In genomic region chr10:70634011-70634410, GRCh38 we compare ENCODE assay signal across 29 cellular contexts. TPM values are rescaled to one million over a fixed set of nuclear protein-coding genes. Genes with fewer than 3 reads are reported as not detected.
DNase-seq lines count a peak whose midpoint lies in the region; ATAC-seq, FAIRE-seq and TF ChIP-seq lines count a peak whose summit lies in the region.
"Had no signal": no experiment of that assay in that cellular context is flagged by ENCODE, and none has a peak within 500 bp of the region (broad histone marks: within the 10 kb centered on the region; RNA-seq: fewer than 3 reads in every experiment).

No MANE protein-coding gene starts in this region.

- H3K9ac ChIP-seq in mammary epithelial cell (ENCODE audit: insufficient read depth, low read length) (no peak overlapping the region), keratinocyte (ENCODE audit: control insufficient read depth, extremely low read depth, insufficient read depth, low read length) (no peak overlapping the region)

- in situ Hi-C loops in mammary epithelial cell (cut with MboI; ENCODE audit: low sequenced_read_pairs in 2 of 2): no loop called here

- H3K36me3 ChIP-seq in mammary epithelial cell (ENCODE audit: insufficient read depth, low read length): no peaks in the 10 kb centered on the region
- no peaks in the 10 kb centered on the region for H3K36me3 ChIP-seq in keratinocyte (ENCODE audit: control insufficient read depth in 2 of 2, extremely low read depth in 1 of 2, insufficient read depth in 2 of 2, low read length in 2 of 2)
- H3K36me3 ChIP-seq in pancreas: no peaks in the 10 kb centered on the region
- H3K36me3 ChIP-seq: SJSA1 had no signal

- H3K9me1 ChIP-seq in keratinocyte (ENCODE audit: control insufficient read depth, extremely low read depth, insufficient read depth, low read length): no peaks in the 10 kb centered on the region

- no peaks in the 10 kb centered on the region for H3K79me2 ChIP-seq in mammary epithelial cell (ENCODE audit: insufficient read depth, low read length)
- H3K79me2 ChIP-seq in keratinocyte (ENCODE audit: control insufficient read depth, insufficient read depth, low read length): no peaks in the 10 kb centered on the region

- H3K4me3 ChIP-seq in mammary epithelial cell (replicated peaks in 1 of 3; ENCODE audit: insufficient read depth in 1 of 3, low read depth in 2 of 3, low read length in 3 of 3) (no peak overlapping the region), keratinocyte (ENCODE audit: control insufficient read depth in 2 of 3, extremely low read depth in 1 of 3, insufficient read depth in 2 of 3, low read depth in 1 of 3, low read length in 3 of 3) (no peak overlapping the region), pancreas (no peak overlapping the region)
- H3K4me3 ChIP-seq: dorsolateral prefrontal cortex, SJSA1 had no signal

- H3K27ac ChIP-seq in mammary epithelial cell (ENCODE audit: insufficient read depth, low read depth, low read length): peak overlapping the region; percentile 18
- H3K27ac ChIP-seq in keratinocyte (ENCODE audit: control insufficient read depth, insufficient read depth, low read length): peak overlapping the region; percentile 31
- no peak overlapping the region for H3K27ac ChIP-seq in pancreas
- H3K27ac ChIP-seq: dorsolateral prefrontal cortex, SJSA1 had no signal

- dilution Hi-C loops in mammary epithelial cell (cut with HindIII; ENCODE audit: low sequenced_read_pairs): no loop called here
- dilution Hi-C loops in keratinocyte (cut with MboI; ENCODE audit: extremely low pct_ligation_motif_present, low sequenced_read_pairs): no loop called here

- DNase-seq in ELR (ENCODE audit: low read depth) (peak; percentile 28), HT1080 (ENCODE audit: low read depth) (peak; percentile 14), mammary epithelial cell (peak; percentile 61), keratinocyte (ENCODE audit: low read depth, low spot score) (no peak), GM12892 (ENCODE audit: insufficient read length) (no peak), pancreas (no peak)
- no peak for DNase-seq in activated T-helper 2 cell treated with anti-CD3 and anti-CD28 coated beads, Interferon-gamma antibody, Interleukin-2, Interleukin-4, amounts not matched to agents 10 μg/mL and 5 μg/mL and 100 μg/mL, durations not matched to agents 14 hours and 24 hours and 36 hours (ENCODE audit: low spot score)
- DNase-seq: activated CD4-positive, alpha-beta T cell treated with anti-CD3 and anti-CD28 coated beads, Interleukin-2, amount 10 ng/mL, durations not matched to agents 7 days and 5 days; activated CD8-positive, alpha-beta memory T cell treated with anti-CD3 and anti-CD28 coated beads, Interleukin-2, amount 50 U/mL, for 48 hours; activated gamma-delta T cell treated with Interleukin-2 at 50 U/mL for 16 hours; amygdala; caudate nucleus; CD8-positive, alpha-beta memory T cell; DMS79; dorsolateral prefrontal cortex; left ventricle myocardium superior; MV-4-11; NCI-H187; NCI-H2227 treated with DMSO at 0.1 percent for 48 hours; NCI-H774; stimulated activated naive B cell treated with anti-CD40 and anti-IgM and Interleukin-4, amounts not matched to agents 10 μg/mL and 1 μg/mL and 100 μg/mL, for 72 hours had no signal

- no peak for TF ChIP-seq POLR2A in GM12892 (IDR thresholded peaks at IDR 0.05; ENCODE audit: low read depth, low read length)

- H3K9me3 ChIP-seq in mammary epithelial cell (replicated peaks; ENCODE audit: insufficient read depth, low read length): peaks cover 6% of the 10 kb centered on the region
- H3K9me3 ChIP-seq in keratinocyte (ENCODE audit: control insufficient read depth, low read depth, low read length): no peaks in the 10 kb centered on the region
- no peaks in the 10 kb centered on the region for H3K9me3 ChIP-seq in pancreas
- H3K9me3 ChIP-seq: SJSA1 had no signal

- BruUV-seq in mammary epithelial cell (replicated peaks; lab: Mats Ljungman, UMichigan): no TSS peak

- FAIRE-seq in keratinocyte (lab: Jason Lieb, UNC) (peak; percentile 86), GM12892 (lab: Jason Lieb, UNC) (no peak), pancreas (lab: Jason Lieb, UNC) (no peak)

- H3K4me1 ChIP-seq in mammary epithelial cell (ENCODE audit: insufficient read depth, low read length) (peaks cover 9% of the 10 kb centered on the region), keratinocyte (ENCODE audit: control insufficient read depth, extremely low read depth, insufficient read depth, low read length) (peaks cover 11% of the 10 kb centered on the region), pancreas (no peaks in the 10 kb centered on the region)
- H3K4me1 ChIP-seq: SJSA1 had no signal

- H3K9me3 Mint-ChIP-seq in activated T-helper 2 cell treated with anti-CD3 and anti-CD28 coated beads, Interferon-gamma antibody, Interleukin-2, Interleukin-4, amounts not matched to agents 10 μg/mL and 5 μg/mL and 100 μg/mL, durations not matched to agents 14 hours and 24 hours and 36 hours: peaks cover 5% of the 10 kb centered on the region
- H3K9me3 Mint-ChIP-seq: neural crest cell had no signal

- TF ChIP-seq CTCF in mammary epithelial cell (conservative IDR thresholded peaks at IDR 0.05 in 1 of 2, IDR thresholded peaks at IDR 0.05 in 1 of 2; ENCODE audit: extremely low read depth in 1 of 2, insufficient read depth in 1 of 2, low read depth in 1 of 2, low read length in 2 of 2) (no peak), keratinocyte (optimal IDR thresholded peaks at IDR 0.05 in 1 of 3, IDR thresholded peaks at IDR 0.05 in 1 of 3, conservative IDR thresholded peaks at IDR 0.05 in 1 of 3; ENCODE audit: extremely low read depth in 1 of 3, insufficient read depth in 2 of 3, low read length in 3 of 3) (no peak), pancreas (IDR thresholded peaks at IDR 0.05) (no peak)

- CTCF ChIA-PET in mammary epithelial cell (lab: Charles Lee; ENCODE audit: low non-redundant PET): no interaction called here

- ATAC-seq in pancreas: no peak
- no peak for ATAC-seq in GM19023 (IDR thresholded peaks at IDR 0.05; ENCODE audit: unreplicated experiment)
- ATAC-seq: left ventricle myocardium superior; PC-3; stimulated activated naive B cell treated with anti-CD40 and anti-IgM and Interleukin-4, amounts not matched to agents 10 μg/mL and 1 μg/mL and 100 μg/mL, for 72 hours had no signal

- H3K27me3 ChIP-seq in mammary epithelial cell (ENCODE audit: insufficient read depth, low read length): no peaks in the 10 kb centered on the region
- no peaks in the 10 kb centered on the region for H3K27me3 ChIP-seq in keratinocyte (ENCODE audit: control insufficient read depth, extremely low read depth, insufficient read depth, low read length)
- no peaks in the 10 kb centered on the region for H3K27me3 ChIP-seq in pancreas
- H3K27me3 ChIP-seq: dorsolateral prefrontal cortex, SJSA1 had no signal

- 72% methylated on average over 4 of the region's 4 CpGs for WGBS in mammary epithelial cell (ENCODE audit: low coverage, missing lambda C conversion rate)
- 47 to 55% methylated on average over 4 of the region's 4 CpGs for WGBS in pancreas, 2 donors

- H4K20me1 ChIP-seq in mammary epithelial cell (ENCODE audit: insufficient read depth, low read length): no peaks in the 10 kb centered on the region
- H4K20me1 ChIP-seq in keratinocyte (ENCODE audit: control insufficient read depth, extremely low read depth, insufficient read depth, low read length): no peaks in the 10 kb centered on the region

- H3K4me1 Mint-ChIP-seq in activated T-helper 2 cell treated with anti-CD3 and anti-CD28 coated beads, Interferon-gamma antibody, Interleukin-2, Interleukin-4, amounts not matched to agents 10 μg/mL and 5 μg/mL and 100 μg/mL, durations not matched to agents 14 hours and 24 hours and 36 hours (ENCODE audit: low read depth): no peaks in the 10 kb centered on the region
- H3K4me1 Mint-ChIP-seq: activated CD4-positive, alpha-beta T cell treated with anti-CD3 and anti-CD28 coated beads, Interleukin-2, amount 10 ng/mL, durations not matched to agents 7 days and 5 days; CD8-positive, alpha-beta memory T cell; IgD-negative memory B cell; neural crest cell; stimulated activated naive B cell treated with anti-CD40 and anti-IgM and Interleukin-4, amounts not matched to agents 10 μg/mL and 1 μg/mL and 100 μg/mL, for 72 hours had no signal

- H3K27me3 Mint-ChIP-seq in activated T-helper 2 cell treated with anti-CD3 and anti-CD28 coated beads, Interferon-gamma antibody, Interleukin-2, Interleukin-4, amounts not matched to agents 10 μg/mL and 5 μg/mL and 100 μg/mL, durations not matched to agents 14 hours and 24 hours and 36 hours (ENCODE audit: low read depth): peaks cover 14% of the 10 kb centered on the region
- H3K27me3 Mint-ChIP-seq: IgD-negative memory B cell had no signal

- H2AFZ ChIP-seq in mammary epithelial cell (ENCODE audit: low read depth, low read length): no peak overlapping the region
- peak overlapping the region; percentile 39 for H2AFZ ChIP-seq in keratinocyte (ENCODE audit: control insufficient read depth, low read length)

- H3K27ac Mint-ChIP-seq in activated T-helper 2 cell treated with anti-CD3 and anti-CD28 coated beads, Interferon-gamma antibody, Interleukin-2, Interleukin-4, amounts not matched to agents 10 μg/mL and 5 μg/mL and 100 μg/mL, durations not matched to agents 14 hours and 24 hours and 36 hours: no peak overlapping the region
- H3K27ac Mint-ChIP-seq: IgD-negative memory B cell; stimulated activated naive B cell treated with anti-CD40 and anti-IgM and Interleukin-4, amounts not matched to agents 10 μg/mL and 1 μg/mL and 100 μg/mL, for 72 hours; T-helper 1 cell treated with Interleukin-12 subunit alpha and Interleukin-12 subunit beta and Interleukin-4 antibody, amounts not matched to agents 30 μg/mL and 1 μg/mL, for 36 hours had no signal

- H3K4me2 ChIP-seq in mammary epithelial cell (ENCODE audit: insufficient read depth, low read depth, low read length) (no peak overlapping the region), keratinocyte (ENCODE audit: control insufficient read depth, extremely low read depth, insufficient read depth, low read depth, low read length) (peak overlapping the region; percentile 25)

- intact Hi-C loops in mammary epithelial cell (cut with micrococcal nuclease) (loop anchor here (1.0 to 2.0 kb wide), 2 partner anchors 23 to 30 kb away; no protein-coding TSS in a partner anchor), pancreas (cut with DNase I) (no loop called here)
- intact Hi-C loops in activated T-helper 2 cell treated with anti-CD3 and anti-CD28 coated beads, Interferon-gamma antibody, Interleukin-2, Interleukin-4, amounts not matched to agents 10 μg/mL and 5 μg/mL and 100 μg/mL, durations not matched to agents 14 hours and 24 hours and 36 hours (cut with micrococcal nuclease): no loop called here

- H3K36me3 Mint-ChIP-seq in activated T-helper 2 cell treated with anti-CD3 and anti-CD28 coated beads, Interferon-gamma antibody, Interleukin-2, Interleukin-4, amounts not matched to agents 10 μg/mL and 5 μg/mL and 100 μg/mL, durations not matched to agents 14 hours and 24 hours and 36 hours (ENCODE audit: low read depth): no peaks in the 10 kb centered on the region

- H3K4me3 Mint-ChIP-seq in activated T-helper 2 cell treated with anti-CD3 and anti-CD28 coated beads, Interferon-gamma antibody, Interleukin-2, Interleukin-4, amounts not matched to agents 10 μg/mL and 5 μg/mL and 100 μg/mL, durations not matched to agents 14 hours and 24 hours and 36 hours (ENCODE audit: low read depth): no peak overlapping the region
- H3K4me3 Mint-ChIP-seq: activated CD4-positive, alpha-beta T cell treated with anti-CD3 and anti-CD28 coated beads, Interleukin-2, amount 10 ng/mL, durations not matched to agents 7 days and 5 days; CD8-positive, alpha-beta memory T cell; IgD-negative memory B cell; neural crest cell; stimulated activated naive B cell treated with anti-CD40 and anti-IgM and Interleukin-4, amounts not matched to agents 10 μg/mL and 1 μg/mL and 100 μg/mL, for 72 hours; T-helper 1 cell treated with Interleukin-12 subunit alpha and Interleukin-12 subunit beta and Interleukin-4 antibody, amounts not matched to agents 30 μg/mL and 1 μg/mL, for 36 hours had no signal

RNA-seq across cellular contexts. Expression of gene PRF1, which starts 31.5 kb away (rescaled TPM):
- total RNA-seq in HT1080 (2014; rRNA removed; shearing (Covaris generic)): not detected in 2 replicates
- not detected in 2 replicates for polyA plus RNA-seq in HT1080 (2015; cell fraction: cytosol; rRNA removed)
- polyA plus RNA-seq in HT1080 (2015; cell fraction: nucleus; rRNA removed): not detected in 2 replicates
- total RNA-seq in mammary epithelial cell: not detected
- 0.07 TPM for polyA plus RNA-seq in mammary epithelial cell
- not detected for polyA minus RNA-seq in mammary epithelial cell
- 0.02 to 0.09 TPM in 2 of 3 replicates, not detected in the other for polyA plus RNA-seq in keratinocyte
- not detected for polyA plus RNA-seq in keratinocyte (2011; ENCODE audit: low read depth)
- 0.02 TPM in 1 of 2 replicates, not detected in the other for polyA plus RNA-seq in keratinocyte (2011; cell fraction: cytosol; rRNA removed)
- not detected in 2 replicates for polyA plus RNA-seq in keratinocyte (2011; cell fraction: nucleus; rRNA removed)
- not detected in 2 replicates for polyA plus RNA-seq in keratinocyte (2012; ENCODE audit: low replicate concordance)
- polyA minus RNA-seq in keratinocyte: 0.10 TPM in 1 of 3 replicates, not detected in the others
- not detected for polyA minus RNA-seq in keratinocyte (2011; cell fraction: cytosol; rRNA and poly(A)+ RNA removed)
- not detected in 2 replicates for polyA minus RNA-seq in keratinocyte (2011; cell fraction: nucleus; rRNA and poly(A)+ RNA removed)
- 2.7 TPM for polyA plus RNA-seq in GM12892 (2012; ENCODE audit: missing spikeins)
- 67.7 and 69.6 TPM in 2 replicates for total RNA-seq in activated T-helper 2 cell treated with anti-CD3 and anti-CD28 coated beads, Interferon-gamma antibody, Interleukin-2, Interleukin-4, amounts not matched to agents 10 μg/mL and 5 μg/mL and 100 μg/mL, durations not matched to agents 14 hours and 24 hours and 36 hours
- 1 to 10 TPM in 3 of 6 donors, under 1 TPM in 3; 0.16 to 1.8 (median 0.76) TPM for total RNA-seq in pancreas
- polyA plus RNA-seq in pancreas: under 1 TPM; 0.30 to 0.54 TPM
- total RNA-seq: glomerular endothelial cell, neural crest cell, PC-3, SJSA1 had no signal

RNA-seq across cellular contexts. Expression of gene ADAMTS14, which starts 38.3 kb away (rescaled TPM):
- under 0.01 TPM in 1 of 2 replicates, not detected in the other for total RNA-seq in HT1080 (2014; rRNA removed; shearing (Covaris generic))
- 0.15 and 0.25 TPM in 2 replicates for polyA plus RNA-seq in HT1080 (2015; cell fraction: cytosol; rRNA removed)
- 2.2 and 2.9 TPM in 2 replicates for polyA plus RNA-seq in HT1080 (2015; cell fraction: nucleus; rRNA removed)
- total RNA-seq in mammary epithelial cell: under 1 TPM; 0.35 to 0.50 TPM
- 0.15 TPM for polyA plus RNA-seq in mammary epithelial cell
- not detected for polyA minus RNA-seq in mammary epithelial cell
- polyA plus RNA-seq in keratinocyte: 0.09 to 0.75 TPM (median 0.12 TPM) in 3 replicates
- polyA plus RNA-seq in keratinocyte (2011; ENCODE audit: low read depth): 0.30 TPM
- 0.11 and 0.17 TPM in 2 replicates for polyA plus RNA-seq in keratinocyte (2011; cell fraction: cytosol; rRNA removed)
- 2.6 and 3.6 TPM in 2 replicates for polyA plus RNA-seq in keratinocyte (2011; cell fraction: nucleus; rRNA removed)
- polyA plus RNA-seq in keratinocyte (2012; ENCODE audit: low replicate concordance): 0.16 and 0.66 TPM in 2 replicates
- polyA minus RNA-seq in keratinocyte: 0.43 to 0.53 TPM (median 0.45 TPM) in 3 replicates
- polyA minus RNA-seq in keratinocyte (2011; cell fraction: cytosol; rRNA and poly(A)+ RNA removed): not detected
- 1.6 and 1.8 TPM in 2 replicates for polyA minus RNA-seq in keratinocyte (2011; cell fraction: nucleus; rRNA and poly(A)+ RNA removed)
- polyA plus RNA-seq in GM12892 (2012; ENCODE audit: missing spikeins): 0.28 TPM
- 0.39 and 0.46 TPM in 2 replicates for total RNA-seq in activated T-helper 2 cell treated with anti-CD3 and anti-CD28 coated beads, Interferon-gamma antibody, Interleukin-2, Interleukin-4, amounts not matched to agents 10 μg/mL and 5 μg/mL and 100 μg/mL, durations not matched to agents 14 hours and 24 hours and 36 hours
- 1 to 10 TPM in 1 of 6 donors, under 1 TPM in 3, not detected in 2; 0.06 to 2.2 (median 0.23) TPM for total RNA-seq in pancreas
- polyA plus RNA-seq in pancreas: under 1 TPM; 0.12 to 0.34 TPM
- total RNA-seq: activated CD4-positive, alpha-beta T cell treated with anti-CD3 and anti-CD28 coated beads, Interleukin-2, amount 10 ng/mL, durations not matched to agents 7 days and 5 days; CD8-positive, alpha-beta memory T cell; mononuclear cell had no signal
- polyA plus RNA-seq: IgD-negative memory B cell had no signal

Comparison
In these comparisons a context has a peak if more than half of its experiments do, and no peak if none do; other contexts are left out.
1. DNase-seq: peak in ELR (single experiment), HT1080 (single experiment) and mammary epithelial cell (single experiment); none in keratinocyte (single experiment), GM12892 (single experiment), activated T-helper 2 cell treated with anti-CD3 and anti-CD28 coated beads, Interferon-gamma antibody, Interleukin-2, Interleukin-4, amounts not matched to agents 10 μg/mL and 5 μg/mL and 100 μg/mL, durations not matched to agents 14 hours and 24 hours and 36 hours (single experiment) and pancreas (0 of 6).
2. H3K27ac ChIP-seq: peak in mammary epithelial cell (single experiment) and keratinocyte (single experiment); none in pancreas (0 of 4).
3. RNA of gene PRF1, which starts 31.5 kb away (total RNA-seq): 67.7 to 69.6 TPM in activated T-helper 2 cell treated with anti-CD3 and anti-CD28 coated beads, Interferon-gamma antibody, Interleukin-2, Interleukin-4, amounts not matched to agents 10 μg/mL and 5 μg/mL and 100 μg/mL, durations not matched to agents 14 hours and 24 hours and 36 hours; 0.16 to 1.8 TPM in pancreas, not detected in HT1080 and not detected in mammary epithelial cell; every median in the first group is over 10 times any median in the second.